Comparison of ENCODE assay signal across 25 cellular contexts in genomic region chrX:112083624-112084326, GRCh38. TPM values are rescaled to one million over a fixed set of nuclear protein-coding genes. Genes with fewer than 3 reads are reported as not detected.
A peak's percentile ranks its signal among the peaks of the same experiment; 100 is the strongest.
DNase-seq lines count a peak whose midpoint lies in the region; ATAC-seq and TF ChIP-seq lines count a peak whose summit lies in the region.
"Had no signal": no experiment of that assay in that cellular context is flagged by ENCODE, and none has a peak within 500 bp of the region (broad histone marks: within the 10 kb centered on the region; RNA-seq: fewer than 3 reads in every experiment).

No MANE protein-coding gene starts in this region.

- H3K4me2 ChIP-seq in hepatocyte (peak overlapping the region; percentile 91), smooth muscle cell (peak overlapping the region; percentile 88)

- H4K20me1 ChIP-seq in hepatocyte (ENCODE audit: insufficient read depth, poor library complexity, severe bottlenecking) (no peaks in the 10 kb centered on the region), smooth muscle cell (ENCODE audit: low read depth) (no peaks in the 10 kb centered on the region)

- H3K27ac Mint-ChIP-seq in osteocyte (ENCODE audit: unreplicated experiment) = no peak overlapping the region
- H3K27ac Mint-ChIP-seq: activated B cell treated with CpG ODN at 0.5 μM for 24 hours; activated CD4-positive, alpha-beta memory T cell treated with anti-CD3 and anti-CD28 coated beads for 36 hours; activated naive CD8-positive, alpha-beta T cell treated with anti-CD3 and anti-CD28 coated beads, Interleukin-2, amount 10 ng/mL, durations not matched to agents 7 days and 5 days; CD4-positive, CD25-positive, alpha-beta regulatory T cell; memory B cell had no signal

- no peaks in the 10 kb centered on the region for H3F3A ChIP-seq in smooth muscle cell (ENCODE audit: low read depth)

- H3K4me3 ChIP-seq in NT2/D1 (ENCODE audit: insufficient read length, low read depth) (peak overlapping the region; percentile 69), hepatocyte (no peak overlapping the region), right lobe of liver (peak overlapping the region; percentile 22 to 51 (median 50)), smooth muscle cell (no peak overlapping the region), lower lobe of right lung (no peak overlapping the region)

- no peaks in the 10 kb centered on the region for H3K9me3 ChIP-seq in NT2/D1 (ENCODE audit: insufficient read depth, low read length)
- no peaks in the 10 kb centered on the region for H3K9me3 ChIP-seq in hepatocyte (ENCODE audit: low read depth)
- H3K9me3 ChIP-seq in right lobe of liver = no peaks in the 10 kb centered on the region
- no peaks in the 10 kb centered on the region for H3K9me3 ChIP-seq in smooth muscle cell (replicated peaks; ENCODE audit: low read depth)
- no peaks in the 10 kb centered on the region for H3K9me3 ChIP-seq in lower lobe of right lung

- ATAC-seq in right lobe of liver (peak; percentile 44 to 63 (median 50)), lower lobe of right lung (no peak), GM18502 (IDR thresholded peaks at IDR 0.05; ENCODE audit: poor library complexity, unreplicated experiment) (no peak)
- ATAC-seq: HCT116, SK-N-SH treated with all-trans-retinoic acid at 6 μM for 48 hours had no signal

- peak; percentile 10 for TF ChIP-seq CTCF in hepatocyte (IDR thresholded peaks at IDR 0.05; ENCODE audit: poor library complexity)
- TF ChIP-seq CTCF in right lobe of liver (IDR thresholded peaks at IDR 0.05) = peak in 1 of 4 donors; percentile 7
- no peak for TF ChIP-seq CTCF in smooth muscle cell (IDR thresholded peaks at IDR 0.05; ENCODE audit: borderline replicate concordance, insufficient read depth, poor library complexity, severe bottlenecking)
- no peak for TF ChIP-seq CTCF in osteocyte (IDR thresholded peaks at IDR 0.05)
- TF ChIP-seq CTCF in lower lobe of right lung (IDR thresholded peaks at IDR 0.05) = no peak

- WGBS in hepatocyte (ENCODE audit: low lambda C conversion rate, missing lambda C conversion rate) = 19% methylated on average over 18 of the region's 18 CpGs
- 32% methylated on average over 14 of the region's 18 CpGs for WGBS in right lobe of liver (ENCODE audit: insufficient coverage, low coverage, low lambda C conversion rate, missing lambda C conversion rate)
- WGBS in smooth muscle cell (ENCODE audit: low lambda C conversion rate) = 18% methylated on average over 18 of the region's 18 CpGs

- H3K27ac ChIP-seq in hepatocyte = no peak overlapping the region
- H3K27ac ChIP-seq in right lobe of liver = peak overlapping the region; percentile 60 to 89 (median 76)
- no peak overlapping the region for H3K27ac ChIP-seq in smooth muscle cell (ENCODE audit: low read depth)
- no peak overlapping the region for H3K27ac ChIP-seq in lower lobe of right lung

- intact Hi-C loops in right lobe of liver (cut with DNase I) = no loop called here
- intact Hi-C loops in lower lobe of right lung (cut with DNase I) = no loop called here

- peaks cover 58% of the 10 kb centered on the region for H3K27me3 ChIP-seq in NT2/D1 (ENCODE audit: insufficient read depth, insufficient read length)
- H3K27me3 ChIP-seq in hepatocyte = peaks cover 48% of the 10 kb centered on the region
- no peaks in the 10 kb centered on the region for H3K27me3 ChIP-seq in right lobe of liver
- peaks cover 64% of the 10 kb centered on the region for H3K27me3 ChIP-seq in smooth muscle cell (ENCODE audit: low read depth)
- H3K27me3 ChIP-seq in lower lobe of right lung (ENCODE audit: low read depth) = no peaks in the 10 kb centered on the region

- H3K9me2 ChIP-seq in hepatocyte (replicated peaks; ENCODE audit: insufficient read depth) = no peaks in the 10 kb centered on the region

- H3K36me3 Mint-ChIP-seq in osteocyte (ENCODE audit: unreplicated experiment) = no peaks in the 10 kb centered on the region
- H3K36me3 Mint-ChIP-seq: activated CD4-positive, alpha-beta memory T cell treated with anti-CD3 and anti-CD28 coated beads for 36 hours; activated naive CD8-positive, alpha-beta T cell treated with anti-CD3 and anti-CD28 coated beads, Interleukin-2, amount 10 ng/mL, durations not matched to agents 7 days and 5 days; CD4-positive, CD25-positive, alpha-beta regulatory T cell; memory B cell had no signal

- H3K9me3 Mint-ChIP-seq in osteocyte (ENCODE audit: unreplicated experiment) = no peaks in the 10 kb centered on the region
- H3K9me3 Mint-ChIP-seq: activated B cell treated with CpG ODN at 0.5 μM for 24 hours; activated CD4-positive, alpha-beta memory T cell treated with anti-CD3 and anti-CD28 coated beads for 36 hours; memory B cell had no signal

- no peak for DNase-seq in NT2/D1 (ENCODE audit: low read depth, low spot score)
- peak; percentile 7 for DNase-seq in hepatocyte (ENCODE audit: low spot score)
- DNase-seq in right lobe of liver = peak; percentile 33 to 61 (median 51)
- DNase-seq in smooth muscle cell (lab: John Stamatoyannopoulos, UW; ENCODE audit: unreplicated experiment) = no peak
- DNase-seq in osteocyte (ENCODE audit: extremely low spot score, unreplicated experiment) = no peak
- DNase-seq in lower lobe of right lung = no peak
- DNase-seq: activated B cell treated with CpG ODN at 0.5 μM for 24 hours; activated CD4-positive, alpha-beta memory T cell treated with anti-CD3 and anti-CD28 coated beads for 36 hours; activated effector memory CD4-positive, alpha-beta T cell treated with Interleukin-2 at 50 U/mL for 16 hours; activated naive CD8-positive, alpha-beta T cell treated with anti-CD3 and anti-CD28 coated beads, Interleukin-2, amount 10 ng/mL, durations not matched to agents 7 days and 5 days; CD4-positive, CD25-positive, alpha-beta regulatory T cell; Karpas-422; NCI-H187; NCI-H2227 treated with DMSO at 0.1 percent for 48 hours; NCI-H748 treated with DMSO at 0.1 percent for 48 hours; stimulated activated CD4-positive, alpha-beta T cell treated with anti-CD3 and anti-CD28 coated beads, Interleukin-1b, Interleukin-23, amount 100 ng/mL, for 48 hours; T1000 had no signal

- H3K4me1 ChIP-seq in NT2/D1 (ENCODE audit: insufficient read depth, insufficient read length) (no peaks in the 10 kb centered on the region), hepatocyte (ENCODE audit: insufficient read depth) (peaks cover 15% of the 10 kb centered on the region), right lobe of liver (peaks cover 0 to 11% (median 0%) of the 10 kb centered on the region in 4 donors), smooth muscle cell (ENCODE audit: low read depth) (peaks cover 14% of the 10 kb centered on the region), lower lobe of right lung (no peaks in the 10 kb centered on the region)

- H3K79me2 ChIP-seq in hepatocyte (no peaks in the 10 kb centered on the region), smooth muscle cell (ENCODE audit: low read depth) (no peaks in the 10 kb centered on the region)

- H2AFZ ChIP-seq in hepatocyte = no peak overlapping the region
- no peak overlapping the region for H2AFZ ChIP-seq in smooth muscle cell (ENCODE audit: low read depth)

- H3K27me3 Mint-ChIP-seq in osteocyte (ENCODE audit: unreplicated experiment) = peaks cover 48% of the 10 kb centered on the region

- H3K4me1 Mint-ChIP-seq in osteocyte (ENCODE audit: unreplicated experiment) = no peaks in the 10 kb centered on the region
- H3K4me1 Mint-ChIP-seq: activated B cell treated with CpG ODN at 0.5 μM for 24 hours; CD4-positive, CD25-positive, alpha-beta regulatory T cell; memory B cell had no signal

- H3K36me3 ChIP-seq in NT2/D1 (ENCODE audit: insufficient read depth, insufficient read length, low read length) (no peaks in the 10 kb centered on the region), hepatocyte (replicated peaks; ENCODE audit: insufficient read depth, low read depth) (no peaks in the 10 kb centered on the region), right lobe of liver (no peaks in the 10 kb centered on the region), smooth muscle cell (ENCODE audit: low read depth) (no peaks in the 10 kb centered on the region), lower lobe of right lung (no peaks in the 10 kb centered on the region)

- TF ChIP-seq POLR2A in right lobe of liver (IDR thresholded peaks at IDR 0.05) = no peak

- H3K9ac ChIP-seq in NT2/D1 (ENCODE audit: insufficient read length, low read depth) (peak overlapping the region; percentile 72), smooth muscle cell (ENCODE audit: low read depth) (no peak overlapping the region)

- no peak overlapping the region for H3K4me3 Mint-ChIP-seq in osteocyte (ENCODE audit: unreplicated experiment)
- H3K4me3 Mint-ChIP-seq: activated B cell treated with CpG ODN at 0.5 μM for 24 hours; activated CD4-positive, alpha-beta memory T cell treated with anti-CD3 and anti-CD28 coated beads for 36 hours; activated naive CD8-positive, alpha-beta T cell treated with anti-CD3 and anti-CD28 coated beads, Interleukin-2, amount 10 ng/mL, durations not matched to agents 7 days and 5 days; CD4-positive, CD25-positive, alpha-beta regulatory T cell; memory B cell had no signal

RNA-seq across cellular contexts. Expression of gene RTL4, which starts 1.0 kb away (rescaled TPM):
- total RNA-seq in hepatocyte = 0.12 TPM in 1 of 2 replicates, not detected in the other
- polyA plus RNA-seq in hepatocyte = not detected in 2 replicates
- total RNA-seq in right lobe of liver = 1 to 10 TPM in 1 of 6 experiments, under 1 TPM in 4, not detected in 1; 0.66 to 1.1 (median 0.76) TPM
- total RNA-seq in smooth muscle cell = not detected in 2 replicates
- polyA plus RNA-seq in smooth muscle cell = not detected in 2 replicates
- total RNA-seq in osteocyte = not detected in 2 replicates
- not detected for total RNA-seq in lower lobe of right lung
- total RNA-seq: activated B cell treated with CpG ODN at 0.5 μM for 24 hours; activated CD4-positive, alpha-beta memory T cell treated with anti-CD3 and anti-CD28 coated beads for 36 hours; activated naive CD8-positive, alpha-beta T cell treated with anti-CD3 and anti-CD28 coated beads, Interleukin-2, amount 10 ng/mL, durations not matched to agents 7 days and 5 days; CD4-positive, CD25-positive, alpha-beta regulatory T cell; fibroblast of lung; glomerular endothelial cell; HT-29 had no signal
- polyA plus RNA-seq: CD4-positive, CD25-positive, alpha-beta regulatory T cell; fibroblast of lung; keratinocyte had no signal

RNA-seq across cellular contexts. Expression of gene TRPC5, which starts 1.2 kb away (rescaled TPM):
- 0.28 and 0.67 TPM in 2 replicates for total RNA-seq in hepatocyte
- 0.08 TPM in 1 of 2 replicates, not detected in the other for polyA plus RNA-seq in hepatocyte
- total RNA-seq in right lobe of liver = 1 to 10 TPM in 4 of 6 experiments, under 1 TPM in 2; 0.74 to 2.7 (median 1.6) TPM
- not detected in 2 replicates for total RNA-seq in smooth muscle cell
- 0.02 and 0.05 TPM in 2 replicates for polyA plus RNA-seq in smooth muscle cell
- total RNA-seq in osteocyte = not detected in 2 replicates
- total RNA-seq in lower lobe of right lung = not detected
- total RNA-seq: activated B cell treated with CpG ODN at 0.5 μM for 24 hours; activated CD4-positive, alpha-beta memory T cell treated with anti-CD3 and anti-CD28 coated beads for 36 hours; activated naive CD8-positive, alpha-beta T cell treated with anti-CD3 and anti-CD28 coated beads, Interleukin-2, amount 10 ng/mL, durations not matched to agents 7 days and 5 days; CD4-positive, CD25-positive, alpha-beta regulatory T cell; glomerular endothelial cell; HT-29 had no signal
- polyA plus RNA-seq: fibroblast of lung had no signal

Comparison
In these comparisons a context has a peak if more than half of its experiments do, and no peak if none do; other contexts are left out.
1. DNase-seq: peak in hepatocyte (single experiment) and right lobe of liver (3 of 3); none in NT2/D1 (single experiment), smooth muscle cell (single experiment), osteocyte (single experiment) and lower lobe of right lung (single experiment).
2. H3K4me3 ChIP-seq: peak in NT2/D1 (single experiment) and right lobe of liver (3 of 3); none in hepatocyte (single experiment), smooth muscle cell (single experiment) and lower lobe of right lung (single experiment).
3. H3K27ac ChIP-seq: peak in right lobe of liver (3 of 3); none in hepatocyte (single experiment), smooth muscle cell (single experiment) and lower lobe of right lung (single experiment).
4. ATAC-seq: peak in right lobe of liver (4 of 4); none in lower lobe of right lung (0 of 2) and GM18502 (single experiment).